Comparison of ENCODE assay signal across 11 cellular contexts in genomic region chr9:4690144-4690543, GRCh38. TPM values are rescaled to one million over a fixed set of nuclear protein-coding genes. Genes with fewer than 3 reads are reported as not detected.
DNase-seq lines count a peak whose midpoint lies in the region; ATAC-seq and TF ChIP-seq lines count a peak whose summit lies in the region.
"Had no signal": no experiment of that assay in that cellular context is flagged by ENCODE, and none has a peak within 500 bp of the region (broad histone marks: within the 10 kb centered on the region; RNA-seq: fewer than 3 reads in every experiment).

No MANE protein-coding gene starts in this region.

- peaks cover 39% of the 10 kb centered on the region for H3K36me3 ChIP-seq in endodermal cell (ENCODE audit: control insufficient read depth, insufficient read depth, low read length)
- H3K36me3 ChIP-seq: SJSA1 had no signal

- H3K9me3 Mint-ChIP-seq in activated CD4-positive, alpha-beta T cell treated with anti-CD3 and anti-CD28 coated beads, Interleukin-2, amount 10 ng/mL, durations not matched to agents 24 days and 14 days: no peaks in the 10 kb centered on the region
- H3K9me3 Mint-ChIP-seq in stimulated activated effector memory CD8-positive, alpha-beta T cell treated with anti-CD3 and anti-CD28 coated beads, Interleukin-12 subunit alpha, Interleukin-12 subunit beta, amount 100 ng/mL, for 72 hours: no peaks in the 10 kb centered on the region
- H3K9me3 Mint-ChIP-seq in endodermal cell: no peaks in the 10 kb centered on the region

- H3K27ac ChIP-seq in endodermal cell (ENCODE audit: low read depth, low read length): no peak overlapping the region
- H3K27ac ChIP-seq: SJSA1 had no signal

- peak overlapping the region; percentile 70 for H3K27ac Mint-ChIP-seq in activated CD4-positive, alpha-beta T cell treated with anti-CD3 and anti-CD28 coated beads, Interleukin-2, amount 10 ng/mL, durations not matched to agents 24 days and 14 days
- H3K27ac Mint-ChIP-seq in stimulated activated effector memory CD8-positive, alpha-beta T cell treated with anti-CD3 and anti-CD28 coated beads, Interleukin-12 subunit alpha, Interleukin-12 subunit beta, amount 100 ng/mL, for 72 hours: peak overlapping the region; percentile 49
- H3K27ac Mint-ChIP-seq in endodermal cell: no peak overlapping the region

- no peaks in the 10 kb centered on the region for H3K27me3 Mint-ChIP-seq in activated CD4-positive, alpha-beta T cell treated with anti-CD3 and anti-CD28 coated beads, Interleukin-2, amount 10 ng/mL, durations not matched to agents 24 days and 14 days
- H3K27me3 Mint-ChIP-seq in endodermal cell (ENCODE audit: insufficient read depth): no peaks in the 10 kb centered on the region

- intact Hi-C loops in activated CD4-positive, alpha-beta T cell treated with anti-CD3 and anti-CD28 coated beads, Interleukin-2, amount 10 ng/mL, durations not matched to agents 24 days and 14 days (cut with micrococcal nuclease): no loop called here

- no peak overlapping the region for H3K9ac ChIP-seq in endodermal cell (ENCODE audit: extremely low read depth, low read length, poor library complexity, severe bottlenecking)

- H3K4me1 ChIP-seq in endodermal cell (ENCODE audit: control insufficient read depth, insufficient read depth, low read length): peaks cover 3% of the 10 kb centered on the region
- H3K4me1 ChIP-seq: SJSA1 had no signal

- H3K27me3 ChIP-seq in endodermal cell (ENCODE audit: control insufficient read depth, insufficient read depth, low read length, poor library complexity, severe bottlenecking): no peaks in the 10 kb centered on the region
- H3K27me3 ChIP-seq: SJSA1 had no signal

- H3K4me3 ChIP-seq in endodermal cell (ENCODE audit: low read length): no peak overlapping the region
- H3K4me3 ChIP-seq: SJSA1 had no signal

- peak; percentile 50 for DNase-seq in activated CD4-positive, alpha-beta T cell treated with anti-CD3 and anti-CD28 coated beads, Interleukin-2, amount 10 ng/mL, durations not matched to agents 24 days and 14 days
- DNase-seq in activated CD4-positive, alpha-beta T cell treated with anti-CD3 and anti-CD28 coated beads for 4 hours: no peak
- no peak for DNase-seq in stimulated activated effector memory CD8-positive, alpha-beta T cell treated with anti-CD3 and anti-CD28 coated beads, Interleukin-12 subunit alpha, Interleukin-12 subunit beta, amount 100 ng/mL, for 72 hours (ENCODE audit: low spot score in 2 of 2)
- DNase-seq in stimulated activated CD4-positive, alpha-beta T cell treated with anti-CD3 and anti-CD28 coated beads, Interleukin-2, amount 100 ng/mL, for 24 hours: no peak
- no peak for DNase-seq in NCI-H524 treated with DMSO at 0.1 percent for 48 hours (lab: John Stamatoyannopoulos, UW)
- no peak for DNase-seq in endodermal cell
- DNase-seq: 8988T, right cardiac atrium had no signal

- no peaks in the 10 kb centered on the region for H3K9me3 ChIP-seq in endodermal cell (ENCODE audit: control insufficient read depth, low read length)
- H3K9me3 ChIP-seq: SJSA1 had no signal

- no peak for TF ChIP-seq CTCF in endodermal cell (conservative IDR thresholded peaks at IDR 0.05)

- peaks cover 20% of the 10 kb centered on the region for H3K4me1 Mint-ChIP-seq in activated CD4-positive, alpha-beta T cell treated with anti-CD3 and anti-CD28 coated beads, Interleukin-2, amount 10 ng/mL, durations not matched to agents 24 days and 14 days
- H3K4me1 Mint-ChIP-seq in stimulated activated effector memory CD8-positive, alpha-beta T cell treated with anti-CD3 and anti-CD28 coated beads, Interleukin-12 subunit alpha, Interleukin-12 subunit beta, amount 100 ng/mL, for 72 hours: peaks cover 41% of the 10 kb centered on the region
- peaks cover 11% of the 10 kb centered on the region for H3K4me1 Mint-ChIP-seq in endodermal cell

- WGBS in endodermal cell (ENCODE audit: insufficient coverage in 1 of 2, insufficient read length in 1 of 2), 2 experiments: 91 to 93% methylated on average over 3 to 4 of the region's 4 CpGs

- no peak overlapping the region for H3K4me3 Mint-ChIP-seq in activated CD4-positive, alpha-beta T cell treated with anti-CD3 and anti-CD28 coated beads, Interleukin-2, amount 10 ng/mL, durations not matched to agents 24 days and 14 days
- H3K4me3 Mint-ChIP-seq in stimulated activated effector memory CD8-positive, alpha-beta T cell treated with anti-CD3 and anti-CD28 coated beads, Interleukin-12 subunit alpha, Interleukin-12 subunit beta, amount 100 ng/mL, for 72 hours: no peak overlapping the region
- H3K4me3 Mint-ChIP-seq in endodermal cell: no peak overlapping the region

- peak; percentile 80 for ATAC-seq in HG02610 (IDR thresholded peaks at IDR 0.05; ENCODE audit: unreplicated experiment)
- peak; percentile 81 for ATAC-seq in HG03571 (IDR thresholded peaks at IDR 0.05; ENCODE audit: unreplicated experiment)
- ATAC-seq in stimulated activated effector memory CD8-positive, alpha-beta T cell treated with anti-CD3 and anti-CD28 coated beads, Interleukin-12 subunit alpha, Interleukin-12 subunit beta, amount 100 ng/mL, for 72 hours: peak; percentile 48

- H3K36me3 Mint-ChIP-seq in activated CD4-positive, alpha-beta T cell treated with anti-CD3 and anti-CD28 coated beads, Interleukin-2, amount 10 ng/mL, durations not matched to agents 24 days and 14 days (ENCODE audit: low read depth): peaks cover 47% of the 10 kb centered on the region
- peaks cover 64% of the 10 kb centered on the region for H3K36me3 Mint-ChIP-seq in stimulated activated effector memory CD8-positive, alpha-beta T cell treated with anti-CD3 and anti-CD28 coated beads, Interleukin-12 subunit alpha, Interleukin-12 subunit beta, amount 100 ng/mL, for 72 hours
- H3K36me3 Mint-ChIP-seq in endodermal cell (ENCODE audit: low read depth): peaks cover 42% of the 10 kb centered on the region

RNA-seq across cellular contexts. Expression of gene CDC37L1, which starts 10.8 kb away (rescaled TPM):
- total RNA-seq in activated CD4-positive, alpha-beta T cell treated with anti-CD3 and anti-CD28 coated beads, Interleukin-2, amount 10 ng/mL, durations not matched to agents 24 days and 14 days: 11.3 and 12.1 TPM in 2 replicates
- 10 to 100 TPM; 18.4 to 22.2 TPM for total RNA-seq in endodermal cell
- 10.1 TPM for polyA plus RNA-seq in endodermal cell (2013, experiment 1 of 2)
- 10.5 TPM for polyA plus RNA-seq in endodermal cell (2013, experiment 2 of 2)

RNA-seq across cellular contexts. Expression of gene SPATA6L, which starts 23.9 kb away (rescaled TPM):
- total RNA-seq in activated CD4-positive, alpha-beta T cell treated with anti-CD3 and anti-CD28 coated beads, Interleukin-2, amount 10 ng/mL, durations not matched to agents 24 days and 14 days: not detected in 2 replicates
- total RNA-seq in endodermal cell: 1 to 10 TPM; 1.2 to 2.0 TPM
- 0.89 TPM for polyA plus RNA-seq in endodermal cell (2013, experiment 1 of 2)
- 0.95 TPM for polyA plus RNA-seq in endodermal cell (2013, experiment 2 of 2)

RNA-seq across cellular contexts. Expression of gene PLPP6, which starts 28.1 kb away (rescaled TPM):
- total RNA-seq in activated CD4-positive, alpha-beta T cell treated with anti-CD3 and anti-CD28 coated beads, Interleukin-2, amount 10 ng/mL, durations not matched to agents 24 days and 14 days: 5.5 and 6.0 TPM in 2 replicates
- total RNA-seq in endodermal cell: 10 to 100 TPM; 13.1 to 19.6 TPM
- polyA plus RNA-seq in endodermal cell (2013, experiment 1 of 2): 13.0 TPM
- polyA plus RNA-seq in endodermal cell (2013, experiment 2 of 2): 10.3 TPM

RNA-seq across cellular contexts. Expression of gene AK3, which starts 50.9 kb away (rescaled TPM):
- total RNA-seq in activated CD4-positive, alpha-beta T cell treated with anti-CD3 and anti-CD28 coated beads, Interleukin-2, amount 10 ng/mL, durations not matched to agents 24 days and 14 days: 22.9 and 27.3 TPM in 2 replicates
- total RNA-seq in endodermal cell: 10 to 100 TPM; 51.5 to 59.8 TPM
- 65.6 TPM for polyA plus RNA-seq in endodermal cell (2013, experiment 1 of 2)
- 59.0 TPM for polyA plus RNA-seq in endodermal cell (2013, experiment 2 of 2)
